In genomic region chr14:97995571-97995970, GRCh38 we compare ENCODE assay signal across 28 cellular contexts.
A peak's percentile ranks its signal among the peaks of the same experiment; 100 is the strongest.
DNase-seq lines count a peak whose midpoint lies in the region; ATAC-seq, FAIRE-seq and TF ChIP-seq lines count a peak whose summit lies in the region.
"Had no signal": no experiment of that assay in that cellular context is flagged by ENCODE, and none has a peak within 500 bp of the region (broad histone marks: within the 10 kb centered on the region; RNA-seq: fewer than 3 reads in every experiment).

No MANE protein-coding gene starts in this region.

- no peaks in the 10 kb centered on the region for H3K9me2 ChIP-seq in Loucy (replicated peaks; ENCODE audit: low read depth, low read length)

- H2AFZ ChIP-seq in Loucy (ENCODE audit: low read length) = no peak overlapping the region

- H3K9me3 ChIP-seq in Loucy (ENCODE audit: insufficient read depth, low read depth, low read length) (no peaks in the 10 kb centered on the region), spleen (no peaks in the 10 kb centered on the region), small intestine (ENCODE audit: control insufficient read depth, low read depth) (no peaks in the 10 kb centered on the region)
- H3K9me3 ChIP-seq: BE2C, breast epithelium, upper lobe of right lung had no signal

- no peak for FAIRE-seq in small intestine (lab: Jason Lieb, UNC)

- H3K36me3 ChIP-seq in Loucy (ENCODE audit: insufficient read depth, low read length) (no peaks in the 10 kb centered on the region), spleen (no peaks in the 10 kb centered on the region), small intestine (ENCODE audit: control insufficient read depth in 2 of 2, insufficient read depth in 2 of 2, low read length in 2 of 2) (no peaks in the 10 kb centered on the region)
- H3K36me3 ChIP-seq: BE2C, breast epithelium, upper lobe of right lung had no signal

- H3K4me3 ChIP-seq in Loucy (ENCODE audit: low read length, poor library complexity, severe bottlenecking) = no peak overlapping the region
- no peak overlapping the region for H3K4me3 ChIP-seq in spleen
- no peak overlapping the region for H3K4me3 ChIP-seq in small intestine (ENCODE audit: low read depth in 1 of 2, low read length in 2 of 2)
- H3K4me3 ChIP-seq: breast epithelium, skin epidermis, upper lobe of right lung had no signal

- H3K9me3 Mint-ChIP-seq in activated naive CD4-positive, alpha-beta T cell treated with anti-CD3 and anti-CD28 coated beads for 36 hours = no peaks in the 10 kb centered on the region
- H3K9me3 Mint-ChIP-seq in activated T-helper 17 cell treated with anti-CD3 and anti-CD28 coated beads, Interleukin-2, amount 50 U/mL, for 72 hours = no peaks in the 10 kb centered on the region
- H3K9me3 Mint-ChIP-seq: H9, mesothelial cell of epicardium, WTC11 had no signal

- H3K4me1 ChIP-seq in Loucy (ENCODE audit: insufficient read depth, low read length, poor library complexity, severe bottlenecking) = peaks cover 62% of the 10 kb centered on the region
- H3K4me1 ChIP-seq in spleen = peaks cover 0 to 12% (median 0%) of the 10 kb centered on the region in 6 donors
- H3K4me1 ChIP-seq in small intestine (ENCODE audit: control insufficient read depth in 2 of 2, insufficient read depth in 1 of 2, low read depth in 1 of 2, low read length in 1 of 2) = no peaks in the 10 kb centered on the region
- H3K4me1 ChIP-seq: BE2C, breast epithelium, upper lobe of right lung had no signal

- H3K36me3 Mint-ChIP-seq in activated naive CD4-positive, alpha-beta T cell treated with anti-CD3 and anti-CD28 coated beads for 36 hours (ENCODE audit: low read depth) = peaks cover under 1% of the 10 kb centered on the region
- H3K36me3 Mint-ChIP-seq in activated T-helper 17 cell treated with anti-CD3 and anti-CD28 coated beads, Interleukin-2, amount 50 U/mL, for 72 hours (ENCODE audit: low read depth) = no peaks in the 10 kb centered on the region
- H3K36me3 Mint-ChIP-seq: mesothelial cell of epicardium, naive B cell, WTC11 had no signal

- H3K27me3 ChIP-seq in Loucy (ENCODE audit: insufficient read depth, low read length, poor library complexity, severe bottlenecking) = no peaks in the 10 kb centered on the region
- H3K27me3 ChIP-seq in spleen (replicated peaks in 1 of 7) = no peaks in the 10 kb centered on the region
- no peaks in the 10 kb centered on the region for H3K27me3 ChIP-seq in small intestine (ENCODE audit: control insufficient read depth in 2 of 2, insufficient read depth in 2 of 2, low read length in 2 of 2)
- H3K27me3 ChIP-seq: BE2C, breast epithelium, upper lobe of right lung had no signal

- CTCF ChIA-PET in activated naive CD4-positive, alpha-beta T cell treated with anti-CD3 and anti-CD28 coated beads for 36 hours (lab: Charles Lee) = interaction anchor here (0.8 to 1.5 kb wide), 4 partner anchors 18 to 144 kb away, joined by 3 to 5 read pairs (median 4); no protein-coding TSS in a partner anchor

- TF ChIP-seq POLR2A in spleen (IDR thresholded peaks at IDR 0.05) = no peak

- no peak overlapping the region for H3K4me3 Mint-ChIP-seq in activated naive CD4-positive, alpha-beta T cell treated with anti-CD3 and anti-CD28 coated beads for 36 hours
- H3K4me3 Mint-ChIP-seq in activated T-helper 17 cell treated with anti-CD3 and anti-CD28 coated beads, Interleukin-2, amount 50 U/mL, for 72 hours = peak overlapping the region; percentile 52
- H3K4me3 Mint-ChIP-seq: H9, mesothelial cell of epicardium, naive B cell, WTC11 had no signal

- H3K4me2 ChIP-seq in Loucy (ENCODE audit: low read depth, low read length, poor library complexity, severe bottlenecking) = no peak overlapping the region

- H3K27ac Mint-ChIP-seq in activated naive CD4-positive, alpha-beta T cell treated with anti-CD3 and anti-CD28 coated beads for 36 hours = peak overlapping the region; percentile 100
- peak overlapping the region; percentile 80 for H3K27ac Mint-ChIP-seq in activated T-helper 17 cell treated with anti-CD3 and anti-CD28 coated beads, Interleukin-2, amount 50 U/mL, for 72 hours
- H3K27ac Mint-ChIP-seq: H9, mesothelial cell of epicardium, naive B cell, WTC11 had no signal

- 0 out of 2 replicates have a peak, but pooled peaks cover 4% of the 10 kb centered on the region for H3F3A ChIP-seq in Loucy (ENCODE audit: low read depth)

- ATAC-seq in activated T-helper 17 cell treated with anti-CD3 and anti-CD28 coated beads, Interleukin-2, amount 50 U/mL, for 72 hours (replicated peaks) = no peak
- no peak for ATAC-seq in GM19023 (IDR thresholded peaks at IDR 0.05; ENCODE audit: unreplicated experiment)
- ATAC-seq: PC-3, upper lobe of right lung, WTC11 had no signal

- H3K9ac ChIP-seq in Loucy (ENCODE audit: low read depth, low read length, poor library complexity, severe bottlenecking) = peak overlapping the region; percentile 11

- H3K27me3 Mint-ChIP-seq in activated naive CD4-positive, alpha-beta T cell treated with anti-CD3 and anti-CD28 coated beads for 36 hours (ENCODE audit: low read depth) = no peaks in the 10 kb centered on the region
- no peaks in the 10 kb centered on the region for H3K27me3 Mint-ChIP-seq in activated T-helper 17 cell treated with anti-CD3 and anti-CD28 coated beads, Interleukin-2, amount 50 U/mL, for 72 hours
- H3K27me3 Mint-ChIP-seq: naive B cell had no signal

- WGBS in spleen, 5 donors = 75 to 93% (median 91%) methylated on average over 1 of the region's 1 CpG
- WGBS in small intestine, 3 donors = 78 to 92% (median 80%) methylated on average over 1 of the region's 1 CpG

- no peaks in the 10 kb centered on the region for H4K20me1 ChIP-seq in Loucy (ENCODE audit: insufficient read depth, low read length, poor library complexity, severe bottlenecking)

- peak overlapping the region in 5 of 8 donors; percentile 11 to 82 (median 75) for H3K27ac ChIP-seq in spleen
- no peak overlapping the region for H3K27ac ChIP-seq in small intestine (ENCODE audit: low read depth in 1 of 2, low read length in 1 of 2)
- H3K27ac ChIP-seq: breast epithelium, upper lobe of right lung had no signal

- TF ChIP-seq CTCF in Loucy (conservative IDR thresholded peaks at IDR 0.05; ENCODE audit: low read length) (no peak), spleen (IDR thresholded peaks at IDR 0.05 in 8 of 11, conservative IDR thresholded peaks at IDR 0.05 in 3 of 11) (no peak)

- intact Hi-C loops in activated naive CD4-positive, alpha-beta T cell treated with anti-CD3 and anti-CD28 coated beads for 36 hours (cut with micrococcal nuclease) = loop anchor here (2.0 kb wide), 1 partner anchor 173 kb away; no protein-coding TSS in a partner anchor
- intact Hi-C loops in spleen (cut with DNase I; ENCODE audit: low total_unique reads) = no loop called here

- H3K79me2 ChIP-seq in Loucy (ENCODE audit: insufficient read depth, low read length) = no peaks in the 10 kb centered on the region

- H3K4me1 Mint-ChIP-seq in activated naive CD4-positive, alpha-beta T cell treated with anti-CD3 and anti-CD28 coated beads for 36 hours (ENCODE audit: low read depth) = peaks cover 87% of the 10 kb centered on the region
- peaks cover 32% of the 10 kb centered on the region for H3K4me1 Mint-ChIP-seq in activated T-helper 17 cell treated with anti-CD3 and anti-CD28 coated beads, Interleukin-2, amount 50 U/mL, for 72 hours
- H3K4me1 Mint-ChIP-seq: naive B cell had no signal

- DNase-seq in activated naive CD4-positive, alpha-beta T cell treated with anti-CD3 and anti-CD28 coated beads for 36 hours = peak; percentile 50
- DNase-seq in activated naive CD4-positive, alpha-beta T cell treated with anti-CD3 and anti-CD28 coated beads, Interleukin-2, amount 50 U/mL, for 16 hours = no peak
- DNase-seq in spleen (no peak), dedifferentiated amniotic fluid mesenchymal stem cell (ENCODE audit: extremely low spot score) (no peak), small intestine (no peak)
- DNase-seq: ACHN; activated effector memory CD4-positive, alpha-beta T cell treated with Interleukin-2 at 50 U/mL for 16 hours; BE2C; Calu3; DMS79 treated with DMSO at 0.1 percent for 48 hours; H9; head of caudate nucleus; naive B cell; NCI-H1092 treated with DMSO at 0.1 percent for 48 hours; NCI-H187 treated with DMSO at 0.1 percent for 48 hours; NCI-H524 treated with DMSO at 0.1 percent for 48 hours; NK-92 treated with Interleukin-12 subunit alpha and Interleukin-12 subunit beta, amount 100 ng/mL, for 24 hours; PC-3; SHP77; substantia nigra; upper lobe of right lung had no signal

Comparison
In these comparisons a context has a peak if more than half of its experiments do, and no peak if none do; other contexts are left out.
1. H3K27ac ChIP-seq: peak in spleen (5 of 8); none in small intestine (0 of 2).